28 cellular contexts compared by ENCODE assay signal in the genomic region with DNA sequence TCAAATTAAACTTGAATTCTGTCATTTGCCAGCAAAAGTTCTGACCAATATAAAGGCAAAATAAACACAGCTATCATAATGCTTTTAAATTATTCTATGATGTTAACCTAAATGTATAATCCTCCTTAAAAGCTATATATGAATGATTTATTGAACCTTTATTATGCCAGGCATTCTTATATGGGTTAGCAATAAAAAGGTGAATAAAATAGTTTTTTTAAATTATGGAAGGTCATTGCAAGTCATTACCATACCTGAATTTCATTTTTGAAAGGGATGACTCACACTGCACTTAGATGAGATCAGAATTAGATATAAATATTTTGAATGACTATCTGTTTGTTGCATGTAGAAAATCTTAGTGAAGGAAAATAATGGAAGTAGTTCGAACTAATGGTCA.
"Had no signal": no experiment of that assay in that cellular context is flagged by ENCODE, and none has a peak within 500 bp of the region (broad histone marks: within the 10 kb centered on the region; RNA-seq: fewer than 3 reads in every experiment).

No MANE protein-coding gene starts in this region.

- DNase-seq: activated B cell treated with CpG ODN at 0.5 μM for 24 hours; activated CD4-positive, alpha-beta memory T cell treated with anti-CD3 and anti-CD28 coated beads for 36 hours; activated CD4-positive, alpha-beta T cell treated with anti-CD3 and anti-CD28 coated beads for 4 hours; activated CD4-positive, alpha-beta T cell treated with anti-CD3 and anti-CD28 coated beads, Interleukin-2, amount 10 ng/mL, durations not matched to agents 24 days and 14 days; activated CD4-positive, alpha-beta T cell treated with anti-CD3 and anti-CD28 coated beads, Interleukin-2, amount 50 U/mL, for 1 hour; activated CD4-positive, alpha-beta T cell treated with anti-CD3 and anti-CD28 coated beads, Interleukin-2, amount 50 U/mL, for 4 hours; activated CD4-positive, CD25-positive, alpha-beta regulatory T cell treated with anti-CD3 and anti-CD28 coated beads, Interleukin-2, amount 50 U/mL, for 72 hours; activated CD8-positive, alpha-beta memory T cell treated with anti-CD3 and anti-CD28 coated beads, Interleukin-2, amount 50 U/mL, for 4 hours; activated CD8-positive, alpha-beta T cell treated with anti-CD3 and anti-CD28 coated beads for 36 hours; activated gamma-delta T cell; activated naive CD4-positive, alpha-beta T cell treated with anti-CD3 and anti-CD28 coated beads, Interleukin-2, amount 10 ng/mL, durations not matched to agents 7 days and 5 days; activated naive CD4-positive, alpha-beta T cell treated with Interleukin-2 at 50 U/mL for 16 hours; activated naive CD8-positive, alpha-beta T cell treated with anti-CD3 and anti-CD28 coated beads, Interleukin-2, amount 10 ng/mL, durations not matched to agents 7 days and 5 days; activated naive CD8-positive, alpha-beta T cell treated with anti-CD3 and anti-CD28 coated beads, Interleukin-2, amount 50 U/mL, for 24 hours; activated T-cell treated with anti-CD3 and anti-CD28 coated beads for 4 hours; activated T-cell treated with anti-CD3 and anti-CD28 coated beads, Interleukin-2, amount 50 U/mL, for 1 hour; activated T-cell treated with anti-CD3 and anti-CD28 coated beads, Interleukin-2, amount 50 U/mL, for 4 hours; activated T-cell treated with anti-CD3 and anti-CD28 coated beads, Interleukin-2, amount 50 U/mL, for 72 hours; amygdala; anterior cingulate cortex; central memory CD4-positive, alpha-beta T cell; T-helper 2 cell; T-helper 9 cell had no signal

- H3K36me3 ChIP-seq: ascending aorta had no signal

- H3K9me3 ChIP-seq: ascending aorta had no signal

- H3K27ac ChIP-seq: ascending aorta, VCaP had no signal

- H3K4me3 ChIP-seq: ascending aorta had no signal

- H3K27me3 ChIP-seq: ascending aorta had no signal

- ATAC-seq: activated CD8-positive, alpha-beta T cell treated with anti-CD3 and anti-CD28 coated beads for 36 hours; activated naive CD8-positive, alpha-beta T cell treated with anti-CD3 and anti-CD28 coated beads, Interleukin-2, amount 50 U/mL, for 24 hours; activated T-cell treated with anti-CD3 and anti-CD28 coated beads, Interleukin-2, amount 50 U/mL, for 4 hours; activated T-cell treated with anti-CD3 and anti-CD28 coated beads, Interleukin-2, amount 50 U/mL, for 72 hours; activated T-helper 17 cell treated with anti-CD3 and anti-CD28 coated beads, Interleukin-2, amount 50 U/mL, for 72 hours had no signal

- FAIRE-seq: colon, TTC549 had no signal

- H3K4me1 ChIP-seq: ascending aorta had no signal
